Comparison of ENCODE assay signal across 18 cellular contexts in genomic region chr20:59204201-59204894, GRCh38. TPM values are rescaled to one million over a fixed set of nuclear protein-coding genes. Genes with fewer than 3 reads are reported as not detected.
DNase-seq lines count a peak whose midpoint lies in the region; ATAC-seq, FAIRE-seq and TF ChIP-seq lines count a peak whose summit lies in the region.
"Had no signal": no experiment of that assay in that cellular context is flagged by ENCODE, and none has a peak within 500 bp of the region (broad histone marks: within the 10 kb centered on the region; RNA-seq: fewer than 3 reads in every experiment).

No MANE protein-coding gene starts in this region.

- no peaks in the 10 kb centered on the region for H4K20me1 ChIP-seq in HepG2 (ENCODE audit: insufficient read depth, low read length)

- H3K27me3 ChIP-seq in HepG2 (ENCODE audit: control insufficient read depth in 1 of 2, insufficient read depth in 2 of 2, low read length in 2 of 2): peaks cover 0 to 27% of the 10 kb centered on the region in 2 experiments; a peak in 3 of 5 replicates
- H3K27me3 ChIP-seq in right lobe of liver: no peaks in the 10 kb centered on the region
- peaks cover 77% of the 10 kb centered on the region for H3K27me3 ChIP-seq in RWPE2 (ENCODE audit: insufficient read depth, poor library complexity, severe bottlenecking)
- H3K27me3 ChIP-seq in lower lobe of right lung (ENCODE audit: low read depth): peaks cover 9% of the 10 kb centered on the region
- peaks cover 5% of the 10 kb centered on the region for H3K27me3 ChIP-seq in upper lobe of right lung

- in situ Hi-C loops in HepG2 (cut with HindIII; ENCODE audit: extremely low pct_ligation_motif_present, low pct_unique_long_range_greater_than_20kb): no loop called here

- no peak for TF ChIP-seq EP300 in HepG2 (IDR thresholded peaks at IDR 0.05; ENCODE audit: low read depth in 2 of 2, low read length in 2 of 2)
- TF ChIP-seq EP300 in HepG2 (CRISPR knock-in tag; IDR thresholded peaks at IDR 0.05; ENCODE audit: borderline replicate concordance): no peak

- POLR2A ChIA-PET in HepG2 (lab: Yijun Ruan, JAX): no interaction called here

- no TSS peak for BruUV-seq in HepG2 (replicated peaks; lab: Mats Ljungman, UMichigan)

- 5% methylated on average over 9 of the region's 10 CpGs for WGBS in HepG2 (ENCODE audit: low lambda C conversion rate)
- 27% methylated on average over 7 of the region's 10 CpGs for WGBS in right lobe of liver (ENCODE audit: insufficient coverage, low coverage, low lambda C conversion rate, missing lambda C conversion rate)

- H3K79me2 ChIP-seq in HepG2 (ENCODE audit: insufficient read depth, low read length): no peaks in the 10 kb centered on the region

- no peak for TF ChIP-seq RAD21 in HepG2 (CRISPR knock-in tag; IDR thresholded peaks at IDR 0.05)

- no peak overlapping the region for H3K9ac ChIP-seq in HepG2 (ENCODE audit: insufficient read depth, low read depth, low read length)

- FAIRE-seq in HepG2 (lab: Jason Lieb, UNC): no peak
- FAIRE-seq: H54 had no signal

- H2AFZ ChIP-seq in HepG2 (ENCODE audit: low read length): no peak overlapping the region

- DNase-seq in HepG2 (ENCODE audit: low spot score) (no peak), right lobe of liver (no peak), RWPE2 (ENCODE audit: low spot score) (peak; percentile 67), lower lobe of right lung (no peak), upper lobe of right lung (no peak), occipital lobe (lab: John Stamatoyannopoulos, UW) (no peak), islet precursor cell (no peak)
- DNase-seq: AML-193, DMS 273 treated with DMSO at 0.1 percent for 48 hours, MG63, NCI-H1105, NCI-H1694 treated with DMSO at 0.1 percent for 48 hours, NCI-H446 treated with DMSO at 0.1 percent for 48 hours, NCI-H748 treated with DMSO at 0.1 percent for 48 hours, Right ventricle myocardium superior had no signal

- CTCF ChIA-PET in HepG2 (lab: Yijun Ruan, JAX; ENCODE audit: low intra/inter-chr PET ratio, low total read pairs): no interaction called here

- H3K9me3 ChIP-seq in HepG2 (ENCODE audit: low read length): no peaks in the 10 kb centered on the region
- H3K9me3 ChIP-seq in right lobe of liver: no peaks in the 10 kb centered on the region
- H3K9me3 ChIP-seq in RWPE2 (ENCODE audit: severe bottlenecking): no peaks in the 10 kb centered on the region
- no peaks in the 10 kb centered on the region for H3K9me3 ChIP-seq in lower lobe of right lung
- H3K9me3 ChIP-seq in upper lobe of right lung: no peaks in the 10 kb centered on the region
- H3K9me3 ChIP-seq: MG63 had no signal

- H3K4me1 ChIP-seq in HepG2 (ENCODE audit: insufficient read depth, low read length): no peaks in the 10 kb centered on the region
- H3K4me1 ChIP-seq in right lobe of liver: no peaks in the 10 kb centered on the region
- H3K4me1 ChIP-seq in RWPE2 (ENCODE audit: insufficient read depth, poor library complexity, severe bottlenecking): no peaks in the 10 kb centered on the region
- peaks cover 7% of the 10 kb centered on the region for H3K4me1 ChIP-seq in lower lobe of right lung
- H3K4me1 ChIP-seq in upper lobe of right lung: peaks cover 5% of the 10 kb centered on the region

- TF ChIP-seq CTCF in HepG2 (CRISPR knock-in tag; IDR thresholded peaks at IDR 0.05) (no peak), right lobe of liver (IDR thresholded peaks at IDR 0.05) (no peak), RWPE2 (IDR thresholded peaks at IDR 0.05; ENCODE audit: poor library complexity, severe bottlenecking) (no peak), lower lobe of right lung (IDR thresholded peaks at IDR 0.05) (no peak), upper lobe of right lung (IDR thresholded peaks at IDR 0.05) (no peak)

- ATAC-seq in HepG2 (no peak), right lobe of liver (no peak), RWPE2 (ENCODE audit: low read depth) (no peak), lower lobe of right lung (peak; percentile 59 to 61), upper lobe of right lung (peak; percentile 15), HG03469 (IDR thresholded peaks at IDR 0.05; ENCODE audit: unreplicated experiment) (no peak)

- H3K36me3 ChIP-seq in HepG2 (replicated peaks in 1 of 2; ENCODE audit: control insufficient read depth in 1 of 2, insufficient read depth in 2 of 2, low read length in 2 of 2) (no peaks in the 10 kb centered on the region), right lobe of liver (no peaks in the 10 kb centered on the region), RWPE2 (ENCODE audit: low read depth) (no peaks in the 10 kb centered on the region), lower lobe of right lung (no peaks in the 10 kb centered on the region), upper lobe of right lung (no peaks in the 10 kb centered on the region)
- H3K36me3 ChIP-seq: MG63 had no signal

- TF ChIP-seq POLR2A in HepG2 (IDR thresholded peaks at IDR 0.05; ENCODE audit: insufficient read depth in 1 of 2, low read depth in 2 of 2, low read length in 2 of 2): no peak
- no peak for TF ChIP-seq POLR2A in right lobe of liver (IDR thresholded peaks at IDR 0.05)

- intact Hi-C loops in HepG2 (cut with micrococcal nuclease; ENCODE audit: unreplicated experiment) (no loop called here), right lobe of liver (cut with DNase I) (no loop called here), lower lobe of right lung (cut with DNase I) (no loop called here), upper lobe of right lung (cut with DNase I) (no loop called here)

- H3K4me2 ChIP-seq in HepG2 (ENCODE audit: low read depth, low read length): no peak overlapping the region

- H3K27ac ChIP-seq in HepG2 (ENCODE audit: extremely low read length, insufficient read depth, low read length) (no peak overlapping the region), right lobe of liver (no peak overlapping the region), RWPE2 (ENCODE audit: poor library complexity, severe bottlenecking) (no peak overlapping the region), lower lobe of right lung (no peak overlapping the region), upper lobe of right lung (no peak overlapping the region)

- H3K4me3 ChIP-seq in HepG2 (replicated peaks in 1 of 3; ENCODE audit: insufficient read depth in 1 of 3, low read depth in 2 of 3, low read length in 3 of 3) (no peak overlapping the region), right lobe of liver (no peak overlapping the region), RWPE2 (ENCODE audit: severe bottlenecking) (no peak overlapping the region), lower lobe of right lung (no peak overlapping the region), upper lobe of right lung (no peak overlapping the region)
- H3K4me3 ChIP-seq: MG63 had no signal

TF ChIP-seq in HepG2, 621 proteins besides CTCF, POLR2A, EP300 and RAD21 (continues in another document):
- no peak for TF ChIP-seq CREB3 (CRISPR knock-in tag; IDR thresholded peaks at IDR 0.05)
- no peak for TF ChIP-seq LRRFIP1 (CRISPR knock-in tag; conservative IDR thresholded peaks at IDR 0.05)
- no peak for TF ChIP-seq PTBP1 (IDR thresholded peaks at IDR 0.05; ENCODE audit: low read depth, low read length, poor library complexity, severe bottlenecking)

RNA-seq across cellular contexts. Expression of gene ZNF831, which starts 40.7 kb away (rescaled TPM):
- total RNA-seq in HepG2 (2016; rRNA removed; fragmentation: Illumina TruSeq; extraction: Trizol) (not detected in 2 replicates), right lobe of liver (under 1 TPM; 0.04 to 0.25 (median 0.07) TPM), lower lobe of right lung (1.0 TPM), upper lobe of right lung (1.0 TPM), occipital lobe (under 0.01 TPM)
- not detected in 2 replicates for total RNA-seq in HepG2 (2016; cell fraction: cytosol; rRNA removed; fragmentation: Illumina TruSeq; extraction: Trizol; ENCODE audit: low read depth)
- not detected in 2 replicates for total RNA-seq in HepG2 (2016; cell fraction: insoluble cytoplasmic fraction; rRNA removed; fragmentation: Illumina TruSeq; extraction: Trizol)
- not detected in 2 replicates for total RNA-seq in HepG2 (2016; cell fraction: membrane; rRNA removed; fragmentation: Illumina TruSeq; extraction: Trizol)
- not detected in 2 replicates for total RNA-seq in HepG2 (2016; cell fraction: nucleus; rRNA removed; fragmentation: Illumina TruSeq; extraction: Trizol)
- not detected in 2 replicates for polyA plus RNA-seq in HepG2 (2011; rRNA removed)
- not detected in 2 replicates for polyA plus RNA-seq in HepG2 (2011; cell fraction: cytosol; rRNA removed)
- not detected in 2 replicates for polyA plus RNA-seq in HepG2 (2011; cell fraction: nucleus; rRNA removed)
- not detected in 2 replicates for polyA plus RNA-seq in HepG2 (2012)
- not detected in 2 replicates for polyA plus RNA-seq in HepG2 (2016; cell fraction: cytosol; fragmentation: Illumina TruSeq; extraction: Trizol; ENCODE audit: low read depth)
- polyA plus RNA-seq in HepG2 (2016; cell fraction: insoluble cytoplasmic fraction; fragmentation: Illumina TruSeq; extraction: Trizol; ENCODE audit: low read depth): not detected in 2 replicates
- polyA plus RNA-seq in HepG2 (2016; cell fraction: membrane; fragmentation: Illumina TruSeq; extraction: Trizol; ENCODE audit: low read depth): not detected in 2 replicates
- not detected in 2 replicates for polyA plus RNA-seq in HepG2 (2016; cell fraction: nucleus; fragmentation: Illumina TruSeq; extraction: Trizol; ENCODE audit: insufficient read depth, low read depth)
- not detected in 2 replicates for polyA minus RNA-seq in HepG2 (2011; rRNA and poly(A)+ RNA removed; ENCODE audit: low replicate concordance)
- polyA minus RNA-seq in HepG2 (2011; cell fraction: cytosol; rRNA and poly(A)+ RNA removed): not detected in 2 replicates
- polyA minus RNA-seq in HepG2 (2011; cell fraction: nucleus; rRNA and poly(A)+ RNA removed): not detected in 2 replicates
- total RNA-seq: Daoy had no signal

Comparison
In these comparisons a context has a peak if more than half of its experiments do, and no peak if none do; other contexts are left out.
1. ATAC-seq: peak in lower lobe of right lung (2 of 2) and upper lobe of right lung (single experiment); none in HepG2 (single experiment), right lobe of liver (0 of 4), RWPE2 (single experiment) and HG03469 (single experiment).